In genomic region chr14:37594238-37594915, GRCh38 we compare ENCODE assay signal across 1 cellular context.
TF ChIP-seq lines count a peak whose summit lies in the region.

No MANE protein-coding gene starts in this region.

TF ChIP-seq in HepG2, 621 proteins besides CTCF, POLR2A, EP300 and RAD21 (continued from another document and continues in another):
- TF ChIP-seq SNAPC4 (CRISPR knock-in tag; IDR thresholded peaks at IDR 0.05) (peak; percentile 82), HNRNPUL1 (IDR thresholded peaks at IDR 0.05; ENCODE audit: low read depth, low read length) (no peak), ZBTB7B (CRISPR knock-in tag; IDR thresholded peaks at IDR 0.05) (0 out of 2 replicates have a peak, but pooled peaks have one; percentile 25), ZNF780A (CRISPR knock-in tag; IDR thresholded peaks at IDR 0.05) (no peak), ZNF761 (CRISPR knock-in tag; conservative IDR thresholded peaks at IDR 0.05) (no peak), TFDP1 (CRISPR knock-in tag; IDR thresholded peaks at IDR 0.05; ENCODE audit: borderline replicate concordance) (peak; percentile 68; the same call in 1 of the 2 replicates), LRRFIP1 (CRISPR knock-in tag; conservative IDR thresholded peaks at IDR 0.05) (no peak; the same call in 1 of the 2 replicates), HBP1 (CRISPR knock-in tag; IDR thresholded peaks at IDR 0.05; ENCODE audit: low read depth) (peak; percentile 36; the same call in 1 of the 2 replicates), ZNF205 (CRISPR knock-in tag; IDR thresholded peaks at IDR 0.05) (peak; percentile 53), ZNF33B (CRISPR knock-in tag; IDR thresholded peaks at IDR 0.05) (0 out of 2 replicates have a peak, but pooled peaks have one; percentile 81), ZNF275 (CRISPR knock-in tag; IDR thresholded peaks at IDR 0.05; ENCODE audit: borderline replicate concordance) (peak; percentile 56; the same call in 1 of the 2 replicates), ZNF598 (CRISPR knock-in tag; IDR thresholded peaks at IDR 0.05; ENCODE audit: borderline replicate concordance) (peak; percentile 89; the same call in 1 of the 2 replicates), PRDM10 (CRISPR knock-in tag; IDR thresholded peaks at IDR 0.05; ENCODE audit: low read depth) (peak; percentile 29; the same call in 1 of the 2 replicates), ZNF274 (CRISPR knock-in tag; IDR thresholded peaks at IDR 0.05) (0 out of 2 replicates have a peak, but pooled peaks have one; percentile 50), THAP8 (CRISPR knock-in tag; IDR thresholded peaks at IDR 0.05; ENCODE audit: borderline replicate concordance) (no peak), TEAD2 (CRISPR knock-in tag; IDR thresholded peaks at IDR 0.05) (no peak), ATF6 (CRISPR knock-in tag; conservative IDR thresholded peaks at IDR 0.05) (no peak), TBX3 (IDR thresholded peaks at IDR 0.05; ENCODE audit: borderline replicate concordance) (no peak), HNRNPK (IDR thresholded peaks at IDR 0.05; ENCODE audit: low read depth, low read length, poor library complexity, severe bottlenecking) (no peak), ZNF253 (CRISPR knock-in tag; IDR thresholded peaks at IDR 0.05; ENCODE audit: borderline replicate concordance) (no peak; the same call in 1 of the 2 replicates), MLLT10 (CRISPR knock-in tag; IDR thresholded peaks at IDR 0.05) (peak; percentile 91; the same call in 1 of the 2 replicates), CREB3 (CRISPR knock-in tag; IDR thresholded peaks at IDR 0.05) (peak; percentile 26; the same call in 1 of the 2 replicates), ZSCAN20 (CRISPR knock-in tag; IDR thresholded peaks at IDR 0.05; ENCODE audit: borderline replicate concordance) (peak; percentile 85; the same call in 1 of the 2 replicates), AKAP8 (CRISPR knock-in tag; IDR thresholded peaks at IDR 0.05) (no peak), ZNF639 (CRISPR knock-in tag; conservative IDR thresholded peaks at IDR 0.05) (0 out of 2 replicates have a peak, but pooled peaks have one; percentile 15), ZNF552 (CRISPR knock-in tag; IDR thresholded peaks at IDR 0.05; ENCODE audit: borderline replicate concordance) (no peak), ZFP1 (CRISPR knock-in tag; IDR thresholded peaks at IDR 0.05) (0 out of 2 replicates have a peak, but pooled peaks have one; percentile 67), ZBTB7A (CRISPR knock-in tag; IDR thresholded peaks at IDR 0.05) (no peak), KLF9 (CRISPR knock-in tag; IDR thresholded peaks at IDR 0.05; ENCODE audit: low read depth) (no peak), ZNF768 (CRISPR knock-in tag; IDR thresholded peaks at IDR 0.05) (peak; percentile 61), MIER2 (CRISPR knock-in tag; IDR thresholded peaks at IDR 0.05) (no peak), NFE2L1 (CRISPR knock-in tag; IDR thresholded peaks at IDR 0.05; ENCODE audit: borderline replicate concordance) (no peak), ZNF577 (CRISPR knock-in tag; IDR thresholded peaks at IDR 0.05; ENCODE audit: borderline replicate concordance, low read depth) (no peak)
